Comparison of ENCODE assay signal across 18 cellular contexts in genomic region chr11:46075928-46076327, GRCh38. TPM values are rescaled to one million over a fixed set of nuclear protein-coding genes. Genes with fewer than 3 reads are reported as not detected.
DNase-seq lines count a peak whose midpoint lies in the region; FAIRE-seq and TF ChIP-seq lines count a peak whose summit lies in the region.
"Had no signal": no experiment of that assay in that cellular context is flagged by ENCODE, and none has a peak within 500 bp of the region (broad histone marks: within the 10 kb centered on the region; RNA-seq: fewer than 3 reads in every experiment).

No MANE protein-coding gene starts in this region.

- no peak overlapping the region for H3K4me3 Mint-ChIP-seq in neural progenitor cell
- H3K4me3 Mint-ChIP-seq: activated CD4-positive, alpha-beta T cell treated with anti-CD3 and anti-CD28 coated beads, Interleukin-2, amount 10 ng/mL, durations not matched to agents 24 days and 14 days; nephron; stimulated activated memory B cell treated with anti-CD40 and anti-IgM and Interleukin-4, amounts not matched to agents 10 μg/mL and 1 μg/mL and 100 μg/mL, for 72 hours had no signal

- no peak overlapping the region for H3K4me3 ChIP-seq in Loucy (ENCODE audit: low read length, poor library complexity, severe bottlenecking)
- no peak overlapping the region for H3K4me3 ChIP-seq in brain microvascular endothelial cell (ENCODE audit: low read depth, low read length)
- H3K4me3 ChIP-seq in neural progenitor cell, result no peak overlapping the region
- no peak overlapping the region for H3K4me3 ChIP-seq in right atrium auricular region
- H3K4me3 ChIP-seq: MG63, thyroid gland had no signal

- no peaks in the 10 kb centered on the region for H3K9me3 Mint-ChIP-seq in neural progenitor cell
- H3K9me3 Mint-ChIP-seq: activated CD4-positive, alpha-beta T cell treated with anti-CD3 and anti-CD28 coated beads, Interleukin-2, amount 10 ng/mL, durations not matched to agents 24 days and 14 days; nephron; stimulated activated memory B cell treated with anti-CD40 and anti-IgM and Interleukin-4, amounts not matched to agents 10 μg/mL and 1 μg/mL and 100 μg/mL, for 72 hours had no signal

- no peaks in the 10 kb centered on the region for H3F3A ChIP-seq in Loucy (ENCODE audit: low read depth)
- H3F3A ChIP-seq in neural progenitor cell (ENCODE audit: low read depth), result peaks cover 9% of the 10 kb centered on the region

- H3K27ac ChIP-seq in brain microvascular endothelial cell, result no peak overlapping the region
- no peak overlapping the region for H3K27ac ChIP-seq in neural progenitor cell
- H3K27ac ChIP-seq in right atrium auricular region, result no peak overlapping the region
- H3K27ac ChIP-seq: thyroid gland had no signal

- H3K36me3 Mint-ChIP-seq in neural progenitor cell, result peaks cover 7% of the 10 kb centered on the region

- H3K9ac ChIP-seq in Loucy (ENCODE audit: low read depth, low read length, poor library complexity, severe bottlenecking), result no peak overlapping the region
- H3K9ac ChIP-seq in neural progenitor cell, result no peak overlapping the region

- POLR2A ChIA-PET in GM10248 (lab: Yijun Ruan, JAX), result no interaction called here

- no peaks in the 10 kb centered on the region for H3K9me2 ChIP-seq in Loucy (replicated peaks; ENCODE audit: low read depth, low read length)

- in situ Hi-C loops in brain microvascular endothelial cell (cut with HindIII; ENCODE audit: low pct_ligation_motif_present, low sequenced_read_pairs), result no loop called here

- CTCF ChIA-PET in GM10248 (lab: Yijun Ruan, JAX), result interaction anchor here (1.2 to 2.2 kb wide), 7 partner anchors 8 to 111 kb away, joined by 3 to 6 read pairs (median 3); no protein-coding TSS in a partner anchor

- H3K4me2 ChIP-seq in Loucy (ENCODE audit: low read depth, low read length, poor library complexity, severe bottlenecking) (no peak overlapping the region), neural progenitor cell (no peak overlapping the region)

- no peaks in the 10 kb centered on the region for H3K4me1 ChIP-seq in Loucy (ENCODE audit: insufficient read depth, low read length, poor library complexity, severe bottlenecking)
- H3K4me1 ChIP-seq in neural progenitor cell, result no peaks in the 10 kb centered on the region
- peaks cover 0 to 24% of the 10 kb centered on the region in 2 donors for H3K4me1 ChIP-seq in right atrium auricular region

- H3K27ac Mint-ChIP-seq in neural progenitor cell, result no peak overlapping the region
- H3K27ac Mint-ChIP-seq: activated CD4-positive, alpha-beta T cell treated with anti-CD3 and anti-CD28 coated beads, Interleukin-2, amount 10 ng/mL, durations not matched to agents 24 days and 14 days; stimulated activated memory B cell treated with anti-CD40 and anti-IgM and Interleukin-4, amounts not matched to agents 10 μg/mL and 1 μg/mL and 100 μg/mL, for 72 hours had no signal

- FAIRE-seq in urothelium cell line (lab: Jason Lieb, UNC), result no peak

- H3K27me3 Mint-ChIP-seq in neural progenitor cell (ENCODE audit: insufficient read depth, low read depth), result no peaks in the 10 kb centered on the region
- H3K27me3 Mint-ChIP-seq: activated CD4-positive, alpha-beta T cell treated with anti-CD3 and anti-CD28 coated beads, Interleukin-2, amount 10 ng/mL, durations not matched to agents 24 days and 14 days; stimulated activated memory B cell treated with anti-CD40 and anti-IgM and Interleukin-4, amounts not matched to agents 10 μg/mL and 1 μg/mL and 100 μg/mL, for 72 hours had no signal

- H4K20me1 ChIP-seq in Loucy (ENCODE audit: insufficient read depth, low read length, poor library complexity, severe bottlenecking) (peaks cover 4% of the 10 kb centered on the region), neural progenitor cell (ENCODE audit: low read depth) (peaks cover 5% of the 10 kb centered on the region)

- DNase-seq in GM10248 (ENCODE audit: extremely low spot score), result no peak
- no peak for DNase-seq in brain microvascular endothelial cell
- no peak for DNase-seq in neural progenitor cell (ENCODE audit: low spot score)
- no peak for DNase-seq in urothelium cell line (ENCODE audit: low spot score)
- no peak for DNase-seq in iPS-NIHi7 (ENCODE audit: extremely low spot score)
- DNase-seq in NCI-H2227 (lab: John Stamatoyannopoulos, UW; ENCODE audit: unreplicated experiment), result no peak
- no peak for DNase-seq in right atrium auricular region (ENCODE audit: low spot score)
- DNase-seq: activated CD4-positive, alpha-beta T cell treated with anti-CD3 and anti-CD28 coated beads, Interleukin-2, amount 10 ng/mL, durations not matched to agents 24 days and 14 days; activated CD8-positive, alpha-beta memory T cell treated with anti-CD3 and anti-CD28 coated beads, Interleukin-2, amount 50 U/mL, for 4 hours; activated naive CD4-positive, alpha-beta T cell treated with Interleukin-2 at 50 U/mL for 16 hours; DMS79; hippocampal formation; MG63; NCI-H1694; thyroid gland had no signal

- no peaks in the 10 kb centered on the region; the same call in 1 of the 2 replicates for H3K79me2 ChIP-seq in Loucy (ENCODE audit: insufficient read depth, low read length)
- H3K79me2 ChIP-seq in neural progenitor cell (ENCODE audit: low read depth), result no peaks in the 10 kb centered on the region

- H3K9me3 ChIP-seq in Loucy (ENCODE audit: insufficient read depth, low read depth, low read length) (no peaks in the 10 kb centered on the region), neural progenitor cell (ENCODE audit: low read depth) (no peaks in the 10 kb centered on the region), right atrium auricular region (no peaks in the 10 kb centered on the region)
- H3K9me3 ChIP-seq: MG63, thyroid gland had no signal

- H3K36me3 ChIP-seq in Loucy (ENCODE audit: insufficient read depth, low read length) (peaks cover 53% of the 10 kb centered on the region; the same call in 1 of the 2 replicates), brain microvascular endothelial cell (replicated peaks) (no peaks in the 10 kb centered on the region), neural progenitor cell (peaks cover 5% of the 10 kb centered on the region), right atrium auricular region (no peaks in the 10 kb centered on the region)
- H3K36me3 ChIP-seq: MG63, thyroid gland had no signal

- no peaks in the 10 kb centered on the region for H3K4me1 Mint-ChIP-seq in neural progenitor cell
- H3K4me1 Mint-ChIP-seq: nephron had no signal

- H3K27me3 ChIP-seq in Loucy (ENCODE audit: insufficient read depth, low read length, poor library complexity, severe bottlenecking) (no peaks in the 10 kb centered on the region), brain microvascular endothelial cell (replicated peaks) (no peaks in the 10 kb centered on the region), neural progenitor cell (no peaks in the 10 kb centered on the region), right atrium auricular region (no peaks in the 10 kb centered on the region)
- H3K27me3 ChIP-seq: MG63, thyroid gland had no signal

- TF ChIP-seq CTCF in GM10248 (IDR thresholded peaks at IDR 0.05; ENCODE audit: control extremely low read depth, extremely low read depth, low read depth, missing control alignments) (peak; percentile 10), Loucy (conservative IDR thresholded peaks at IDR 0.05; ENCODE audit: low read length) (peak; percentile 39), brain microvascular endothelial cell (IDR thresholded peaks at IDR 0.05; ENCODE audit: low read depth, low read length, missing control alignments) (peak; percentile 37), neural progenitor cell (IDR thresholded peaks at IDR 0.05) (peak; percentile 12), right atrium auricular region (IDR thresholded peaks at IDR 0.05) (peak in 1 of 2 donors; percentile 16)

- H2AFZ ChIP-seq in Loucy (ENCODE audit: low read length), result no peak overlapping the region
- H2AFZ ChIP-seq in neural progenitor cell (replicated peaks), result no peak overlapping the region

RNA-seq across cellular contexts. Expression of gene PHF21A, which starts 45.3 kb away (rescaled TPM):
- total RNA-seq in neural progenitor cell (ENCODE audit: low replicate concordance) (33.9 and 49.6 TPM in 2 replicates), right atrium auricular region (10 to 100 TPM; 27.6 to 35.5 TPM)
